16 cellular contexts compared by ENCODE assay signal in genomic region chr1:38059632-38060286, GRCh38. TPM values are rescaled to one million over a fixed set of nuclear protein-coding genes. Genes with fewer than 3 reads are reported as not detected.
"Had no signal": no experiment of that assay in that cellular context is flagged by ENCODE, and none has a peak within 500 bp of the region (broad histone marks: within the 10 kb centered on the region; RNA-seq: fewer than 3 reads in every experiment).

No MANE protein-coding gene starts in this region.

- H3K4me3 ChIP-seq: ascending aorta, dorsolateral prefrontal cortex, prostate gland, suprapubic skin had no signal

- H3K9me3 Mint-ChIP-seq: activated naive CD8-positive, alpha-beta T cell treated with anti-CD3 and anti-CD28 coated beads, Interleukin-2, amount 50 U/mL, for 24 hours; activated T-helper 1 cell treated with anti-CD3 and anti-CD28 coated beads, Interleukin-12 subunit alpha, Interleukin-12 subunit beta, Interleukin-2, Interleukin-4 antibody, amounts not matched to agents 30 ng/mL and 10 ng/mL and 1 ng/mL, durations not matched to agents 14 hours and 24 hours and 36 hours; endodermal cell; memory B cell; natural killer cell treated with Interleukin-12 subunit alpha and Interleukin-12 subunit beta and Interleukin-15 and Interleukin-18, amount 100 ng/mL, for 72 hours; stimulated activated naive CD8-positive, alpha-beta T cell treated with anti-CD3 and anti-CD28 coated beads, Interleukin-15, Interleukin-2, amounts not matched to agents 100 ng/mL and 50 ng/mL, for 24 hours had no signal

- DNase-seq: activated CD4-positive, alpha-beta T cell treated with anti-CD3 and anti-CD28 coated beads, Interleukin-2, amount 50 U/mL, for 1 hour; activated CD8-positive, alpha-beta memory T cell treated with anti-CD3 and anti-CD28 coated beads for 24 hours; activated naive CD8-positive, alpha-beta T cell treated with anti-CD3 and anti-CD28 coated beads, Interleukin-2, amount 50 U/mL, for 24 hours; dorsolateral prefrontal cortex; endodermal cell; erythroblast had no signal

- H3K36me3 ChIP-seq: ascending aorta, prostate gland, suprapubic skin had no signal

- H3K4me1 ChIP-seq: ascending aorta, prostate gland had no signal

- H3K4me3 Mint-ChIP-seq: activated naive CD8-positive, alpha-beta T cell treated with anti-CD3 and anti-CD28 coated beads, Interleukin-2, amount 50 U/mL, for 24 hours; activated T-helper 1 cell treated with anti-CD3 and anti-CD28 coated beads, Interleukin-12 subunit alpha, Interleukin-12 subunit beta, Interleukin-2, Interleukin-4 antibody, amounts not matched to agents 30 ng/mL and 10 ng/mL and 1 ng/mL, durations not matched to agents 14 hours and 24 hours and 36 hours; endodermal cell; memory B cell; natural killer cell treated with Interleukin-12 subunit alpha and Interleukin-12 subunit beta and Interleukin-15 and Interleukin-18, amount 100 ng/mL, for 72 hours; stimulated activated naive CD8-positive, alpha-beta T cell treated with anti-CD3 and anti-CD28 coated beads, Interleukin-15, Interleukin-2, amounts not matched to agents 100 ng/mL and 50 ng/mL, for 24 hours had no signal

- H3K36me3 Mint-ChIP-seq: memory B cell; natural killer cell treated with Interleukin-12 subunit alpha and Interleukin-12 subunit beta and Interleukin-15 and Interleukin-18, amount 100 ng/mL, for 72 hours had no signal

- H3K27me3 Mint-ChIP-seq: memory B cell had no signal

- H3K27me3 ChIP-seq: ascending aorta, dorsolateral prefrontal cortex, suprapubic skin had no signal

- ATAC-seq: activated naive CD8-positive, alpha-beta T cell treated with anti-CD3 and anti-CD28 coated beads, Interleukin-2, amount 50 U/mL, for 24 hours; left lobe of liver; natural killer cell treated with Interleukin-12 subunit alpha and Interleukin-12 subunit beta and Interleukin-15 and Interleukin-18, amount 100 ng/mL, for 72 hours; sciatic nerve had no signal

- H3K9me3 ChIP-seq: ascending aorta, prostate gland, suprapubic skin had no signal

- H3K27ac Mint-ChIP-seq: activated naive CD8-positive, alpha-beta T cell treated with anti-CD3 and anti-CD28 coated beads, Interleukin-2, amount 50 U/mL, for 24 hours; activated T-helper 1 cell treated with anti-CD3 and anti-CD28 coated beads, Interleukin-12 subunit alpha, Interleukin-12 subunit beta, Interleukin-2, Interleukin-4 antibody, amounts not matched to agents 30 ng/mL and 10 ng/mL and 1 ng/mL, durations not matched to agents 14 hours and 24 hours and 36 hours; endodermal cell; memory B cell; natural killer cell treated with Interleukin-12 subunit alpha and Interleukin-12 subunit beta and Interleukin-15 and Interleukin-18, amount 100 ng/mL, for 72 hours; stimulated activated naive CD8-positive, alpha-beta T cell treated with anti-CD3 and anti-CD28 coated beads, Interleukin-15, Interleukin-2, amounts not matched to agents 100 ng/mL and 50 ng/mL, for 24 hours had no signal

- H3K27ac ChIP-seq: ascending aorta, dorsolateral prefrontal cortex, prostate gland, suprapubic skin had no signal

RNA-seq across cellular contexts. Expression of gene POU3F1, which starts 13.2 kb away (rescaled TPM):
- total RNA-seq: ascending aorta; T-helper 2 cell treated with Interferon-gamma antibody and Interleukin-4, amounts not matched to agents 100 ng/mL and 5 ng/mL, for 36 hours had no signal
